In the genomic region with DNA sequence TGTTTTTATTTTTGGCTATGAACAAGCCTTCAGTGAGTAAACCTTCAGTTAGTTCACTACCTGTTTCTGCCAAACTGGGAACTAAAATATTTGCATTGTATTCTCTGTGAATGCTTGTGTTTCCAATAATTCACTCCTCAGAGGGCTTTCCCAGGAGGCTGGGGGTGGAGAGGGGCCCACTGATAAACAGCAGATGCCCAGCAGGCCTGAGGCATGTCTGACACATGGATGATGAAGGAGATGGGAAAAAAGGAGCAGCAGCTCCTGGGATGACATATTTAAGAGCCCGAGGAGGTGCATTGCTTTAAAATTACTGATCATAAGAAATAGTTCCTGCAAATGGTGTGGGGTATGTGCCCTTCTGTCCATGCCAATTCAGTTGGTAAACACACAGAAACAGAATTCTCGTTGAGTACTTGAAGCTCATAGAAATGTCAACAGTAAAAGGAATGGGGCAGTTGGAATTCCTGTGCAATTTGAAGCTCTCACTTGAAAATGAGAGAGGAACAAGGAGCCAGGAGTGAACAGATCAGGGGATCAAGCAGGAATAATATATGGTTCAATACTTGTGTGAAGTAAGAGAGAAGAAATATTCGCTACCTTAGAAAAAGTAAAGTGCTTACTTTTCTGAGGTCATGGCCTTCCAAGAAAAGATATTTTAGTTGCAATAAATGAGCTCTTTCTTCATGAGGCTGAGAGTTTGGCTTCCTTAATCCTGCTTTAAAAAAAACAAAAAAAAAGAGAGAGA, we compare ENCODE assay signal across 12 cellular contexts. TPM values are rescaled to one million over a fixed set of nuclear protein-coding genes. Genes with fewer than 3 reads are reported as not detected.
"Had no signal": no experiment of that assay in that cellular context is flagged by ENCODE, and none has a peak within 500 bp of the region (broad histone marks: within the 10 kb centered on the region; RNA-seq: fewer than 3 reads in every experiment).

No MANE protein-coding gene starts in this region.

- H3K36me3 ChIP-seq: heart left ventricle, left ventricle myocardium inferior, tibial nerve had no signal

- H3K27ac ChIP-seq: heart left ventricle, left ventricle myocardium inferior, tibial nerve had no signal

- ATAC-seq: activated CD8-positive, alpha-beta T cell treated with anti-CD3 and anti-CD28 coated beads, Interleukin-2, amount 10 ng/mL, durations not matched to agents 7 days and 5 days; heart left ventricle; naive thymus-derived CD4-positive, alpha-beta T cell; right cardiac atrium had no signal

- H3K4me1 ChIP-seq: left ventricle myocardium inferior, tibial nerve had no signal

- H3K27me3 ChIP-seq: heart left ventricle, tibial nerve had no signal

- H3K4me3 ChIP-seq: heart left ventricle, left ventricle myocardium inferior, smooth muscle cell, tibial nerve had no signal

- DNase-seq: activated CD4-positive, alpha-beta T cell treated with anti-CD3 and anti-CD28 coated beads for 4 hours; activated CD8-positive, alpha-beta memory T cell treated with anti-CD3 and anti-CD28 coated beads, Interleukin-2, amount 50 U/mL, for 48 hours; activated CD8-positive, alpha-beta T cell treated with anti-CD3 and anti-CD28 coated beads, Interleukin-2, amount 10 ng/mL, durations not matched to agents 7 days and 5 days; activated naive CD8-positive, alpha-beta T cell treated with anti-CD3 and anti-CD28 coated beads, Interleukin-2, amount 10 ng/mL, durations not matched to agents 7 days and 5 days; foreskin melanocyte; heart left ventricle; left ventricle myocardium inferior; naive thymus-derived CD4-positive, alpha-beta T cell; nucleus accumbens; right cardiac atrium had no signal

- H3K4me2 ChIP-seq: smooth muscle cell had no signal

- H3K9me3 ChIP-seq: heart left ventricle, left ventricle myocardium inferior, tibial nerve had no signal

RNA-seq across cellular contexts. Expression of gene HNMT, which starts 22.1 kb away (rescaled TPM):
- total RNA-seq: activated CD8-positive, alpha-beta T cell treated with anti-CD3 and anti-CD28 coated beads, Interleukin-2, amount 10 ng/mL, durations not matched to agents 7 days and 5 days had no signal
- polyA plus RNA-seq: naive thymus-derived CD4-positive, alpha-beta T cell had no signal
